ENCODE assay signal across 25 cellular contexts in genomic region chrX:85620466-85620865, GRCh38.
"Had no signal": no experiment of that assay in that cellular context is flagged by ENCODE, and none has a peak within 500 bp of the region (broad histone marks: within the 10 kb centered on the region; RNA-seq: fewer than 3 reads in every experiment).

No MANE protein-coding gene starts in this region.

- H3K36me3 Mint-ChIP-seq: activated naive CD4-positive, alpha-beta T cell treated with anti-CD3 and anti-CD28 coated beads, Interleukin-2, amount 10 ng/mL, durations not matched to agents 7 days and 5 days; activated naive CD8-positive, alpha-beta T cell treated with anti-CD3 and anti-CD28 coated beads, Interleukin-2, amount 10 ng/mL, durations not matched to agents 7 days and 5 days; naive thymus-derived CD4-positive, alpha-beta T cell had no signal

- H3K9me3 Mint-ChIP-seq: activated CD4-positive, alpha-beta memory T cell treated with anti-CD3 and anti-CD28 coated beads, Interleukin-2, amount 10 ng/mL, durations not matched to agents 7 days and 5 days; activated CD4-positive, alpha-beta T cell treated with anti-CD3 and anti-CD28 coated beads, Interleukin-2, amount 10 ng/mL, durations not matched to agents 7 days and 5 days; activated naive CD8-positive, alpha-beta T cell treated with anti-CD3 and anti-CD28 coated beads, Interleukin-2, amount 10 ng/mL, durations not matched to agents 7 days and 5 days; activated T-cell treated with anti-CD3 and anti-CD28 coated beads, Interleukin-2, amount 50 U/mL, for 24 hours had no signal

- H3K27me3 Mint-ChIP-seq: activated CD4-positive, alpha-beta memory T cell treated with anti-CD3 and anti-CD28 coated beads, Interleukin-2, amount 10 ng/mL, durations not matched to agents 7 days and 5 days; activated CD4-positive, alpha-beta T cell treated with anti-CD3 and anti-CD28 coated beads, Interleukin-2, amount 10 ng/mL, durations not matched to agents 7 days and 5 days; activated naive CD4-positive, alpha-beta T cell treated with anti-CD3 and anti-CD28 coated beads, Interleukin-2, amount 10 ng/mL, durations not matched to agents 7 days and 5 days; activated naive CD8-positive, alpha-beta T cell treated with anti-CD3 and anti-CD28 coated beads, Interleukin-2, amount 10 ng/mL, durations not matched to agents 7 days and 5 days; naive thymus-derived CD4-positive, alpha-beta T cell had no signal

- H3K4me1 Mint-ChIP-seq: activated CD4-positive, alpha-beta memory T cell treated with anti-CD3 and anti-CD28 coated beads, Interleukin-2, amount 10 ng/mL, durations not matched to agents 7 days and 5 days; activated CD4-positive, alpha-beta T cell treated with anti-CD3 and anti-CD28 coated beads, Interleukin-2, amount 10 ng/mL, durations not matched to agents 7 days and 5 days; activated naive CD4-positive, alpha-beta T cell treated with anti-CD3 and anti-CD28 coated beads, Interleukin-2, amount 10 ng/mL, durations not matched to agents 7 days and 5 days; activated naive CD8-positive, alpha-beta T cell treated with anti-CD3 and anti-CD28 coated beads, Interleukin-2, amount 10 ng/mL, durations not matched to agents 7 days and 5 days; naive thymus-derived CD4-positive, alpha-beta T cell had no signal

- ATAC-seq: heart right ventricle; naive thymus-derived CD4-positive, alpha-beta T cell; sciatic nerve; stimulated activated naive CD8-positive, alpha-beta T cell treated with anti-CD3 and anti-CD28 coated beads, Interleukin-15, Interleukin-2, amounts not matched to agents 100 U/mL and 50 U/mL, for 24 hours had no signal

- H3K4me1 ChIP-seq: esophagus muscularis mucosa, heart right ventricle, left ventricle myocardium inferior, prostate gland, testis, transverse colon had no signal

- H3K27ac Mint-ChIP-seq: activated CD4-positive, alpha-beta memory T cell treated with anti-CD3 and anti-CD28 coated beads, Interleukin-2, amount 10 ng/mL, durations not matched to agents 7 days and 5 days; activated CD4-positive, alpha-beta T cell treated with anti-CD3 and anti-CD28 coated beads, Interleukin-2, amount 10 ng/mL, durations not matched to agents 7 days and 5 days; activated naive CD4-positive, alpha-beta T cell treated with anti-CD3 and anti-CD28 coated beads, Interleukin-2, amount 10 ng/mL, durations not matched to agents 7 days and 5 days; activated naive CD8-positive, alpha-beta T cell treated with anti-CD3 and anti-CD28 coated beads, Interleukin-2, amount 10 ng/mL, durations not matched to agents 7 days and 5 days; activated T-cell treated with anti-CD3 and anti-CD28 coated beads, Interleukin-2, amount 50 U/mL, for 24 hours; naive thymus-derived CD4-positive, alpha-beta T cell had no signal

- H3K4me3 Mint-ChIP-seq: activated CD4-positive, alpha-beta memory T cell treated with anti-CD3 and anti-CD28 coated beads, Interleukin-2, amount 10 ng/mL, durations not matched to agents 7 days and 5 days; activated CD4-positive, alpha-beta T cell treated with anti-CD3 and anti-CD28 coated beads, Interleukin-2, amount 10 ng/mL, durations not matched to agents 7 days and 5 days; activated naive CD4-positive, alpha-beta T cell treated with anti-CD3 and anti-CD28 coated beads, Interleukin-2, amount 10 ng/mL, durations not matched to agents 7 days and 5 days; activated naive CD8-positive, alpha-beta T cell treated with anti-CD3 and anti-CD28 coated beads, Interleukin-2, amount 10 ng/mL, durations not matched to agents 7 days and 5 days; activated T-cell treated with anti-CD3 and anti-CD28 coated beads, Interleukin-2, amount 50 U/mL, for 24 hours; naive thymus-derived CD4-positive, alpha-beta T cell had no signal

- DNase-seq: activated CD4-positive, alpha-beta memory T cell treated with anti-CD3 and anti-CD28 coated beads, Interleukin-2, amount 10 ng/mL, durations not matched to agents 7 days and 5 days; activated CD4-positive, alpha-beta T cell treated with anti-CD3 and anti-CD28 coated beads for 1 hour; activated CD4-positive, alpha-beta T cell treated with anti-CD3 and anti-CD28 coated beads, Interleukin-2, amount 10 ng/mL, durations not matched to agents 7 days and 5 days; activated CD8-positive, alpha-beta memory T cell treated with anti-CD3 and anti-CD28 coated beads, Interleukin-2, amount 50 U/mL, for 48 hours; activated gamma-delta T cell; activated naive CD4-positive, alpha-beta T cell treated with anti-CD3 and anti-CD28 coated beads, Interleukin-2, amount 10 ng/mL, durations not matched to agents 7 days and 5 days; activated naive CD8-positive, alpha-beta T cell treated with anti-CD3 and anti-CD28 coated beads, Interleukin-2, amount 10 ng/mL, durations not matched to agents 7 days and 5 days; activated T-cell treated with anti-CD3 and anti-CD28 coated beads, Interleukin-2, amount 50 U/mL, for 24 hours; central memory CD4-positive, alpha-beta T cell; foreskin melanocyte; heart right ventricle; left ventricle myocardium inferior; midbrain; naive thymus-derived CD4-positive, alpha-beta T cell; ovary; retina; stimulated activated CD4-positive, alpha-beta T cell treated with anti-CD3 and anti-CD28 coated beads, Interleukin-12 subunit alpha, Interleukin-12 subunit beta, amount 100 ng/mL, for 4 hours; stimulated activated CD4-positive, alpha-beta T cell treated with anti-CD3 and anti-CD28 coated beads, Interleukin-4, amount 100 ng/mL, for 1 hour; stimulated activated naive CD8-positive, alpha-beta T cell treated with anti-CD3 and anti-CD28 coated beads, Interleukin-15, Interleukin-2, amounts not matched to agents 100 U/mL and 50 U/mL, for 24 hours; testis; transverse colon had no signal

- H3K36me3 ChIP-seq: esophagus muscularis mucosa, heart right ventricle, left ventricle myocardium inferior, ovary, prostate gland, transverse colon had no signal

- H3K9me3 ChIP-seq: left ventricle myocardium inferior, ovary, prostate gland, testis, transverse colon had no signal

- H3K27ac ChIP-seq: esophagus muscularis mucosa, heart right ventricle, left ventricle myocardium inferior, ovary, prostate gland, skin epidermis, testis, transverse colon had no signal

- H3K27me3 ChIP-seq: ovary, testis, transverse colon had no signal

- H3K4me3 ChIP-seq: esophagus muscularis mucosa, heart right ventricle, left ventricle myocardium inferior, ovary, prostate gland, skin epidermis, testis, transverse colon had no signal
